In genomic region chr1:203692565-203693470, GRCh38 we compare ENCODE assay signal across 8 cellular contexts.
DNase-seq lines count a peak whose midpoint lies in the region; ATAC-seq and TF ChIP-seq lines count a peak whose summit lies in the region.

No MANE protein-coding gene starts in this region.

- peaks cover 0 to 88% (median 68%) of the 10 kb centered on the region in 4 donors for H3K4me1 ChIP-seq in tibial artery

- DNase-seq in CD4-positive, alpha-beta T cell = no peak
- DNase-seq in NCI-H2227 treated with DMSO at 0.1 percent for 48 hours (lab: John Stamatoyannopoulos, UW) = peak; percentile 31
- DNase-seq in cerebellum (ENCODE audit: low spot score) = peak; percentile 75
- DNase-seq in lower leg skin (ENCODE audit: low spot score in 2 of 2) = peak; percentile 90 to 96
- peak; percentile 94 to 97 for DNase-seq in tibial artery
- no peak for DNase-seq in activated gamma-delta T cell treated with Interleukin-2 at 50 U/mL for 16 hours

- H3K9me3 Mint-ChIP-seq in CD4-positive, alpha-beta T cell = no peaks in the 10 kb centered on the region

- POLR2A ChIA-PET in CD4-positive, alpha-beta T cell (lab: Charles Lee) = interaction anchor here (0.8 to 2.4 kb wide), 5 partner anchors 9 to 67 kb away, joined by 4 to 18 read pairs (median 5); partner anchors contain the start of gene ATP2B4

- H3K4me3 ChIP-seq in lower leg skin (ENCODE audit: low read depth, poor library complexity, severe bottlenecking) (no peak overlapping the region), tibial artery (no peak overlapping the region)

- peaks cover 63% of the 10 kb centered on the region for H3K4me1 Mint-ChIP-seq in CD4-positive, alpha-beta T cell (ENCODE audit: low read depth)

- 5 to 11% methylated on average over 5 of the region's 5 CpGs for WGBS in lower leg skin, 2 donors

- ATAC-seq in CD4-positive, alpha-beta T cell (ENCODE audit: poor library complexity) = peak; percentile 46
- ATAC-seq in GM18519 (IDR thresholded peaks at IDR 0.05; ENCODE audit: low FRiP score, unreplicated experiment) (no peak), HG03342 (IDR thresholded peaks at IDR 0.05; ENCODE audit: unreplicated experiment) (no peak)

- H3K9me3 ChIP-seq in CD4-positive, alpha-beta T cell (ENCODE audit: control insufficient read depth, low read length) = no peaks in the 10 kb centered on the region
- H3K9me3 ChIP-seq in tibial artery = no peaks in the 10 kb centered on the region

- H3K27ac Mint-ChIP-seq in CD4-positive, alpha-beta T cell = peak overlapping the region; percentile 78

- intact Hi-C loops in CD4-positive, alpha-beta T cell (cut with DNase I, micrococcal nuclease) = no loop called here
- intact Hi-C loops in lower leg skin (cut with DNase I; ENCODE audit: low total_unique reads) = no loop called here
- intact Hi-C loops in tibial artery (cut with DNase I; ENCODE audit: low total_unique reads) = loop anchor here (2.0 kb wide), 1 partner anchor 64 kb away; no protein-coding TSS in a partner anchor

- peak overlapping the region; percentile 12 for H3K4me3 Mint-ChIP-seq in CD4-positive, alpha-beta T cell

- peaks cover 0 to under 1% (median 0%) of the 10 kb centered on the region in 3 donors for H3K36me3 ChIP-seq in tibial artery

- no peak for TF ChIP-seq POLR2A in lower leg skin (IDR thresholded peaks at IDR 0.05)

- no peaks in the 10 kb centered on the region for H3K27me3 Mint-ChIP-seq in CD4-positive, alpha-beta T cell

- CTCF ChIA-PET in CD4-positive, alpha-beta T cell (lab: Charles Lee) = interaction anchor here (1.5 to 2.0 kb wide), 3 partner anchors 19 to 426 kb away, joined by 4 to 10 read pairs (median 5); partner anchors contain the start of gene ATP2B4

- H3K27ac ChIP-seq in CD4-positive, alpha-beta T cell (ENCODE audit: low read depth, low read length) = no peak overlapping the region
- peak overlapping the region; percentile 86 to 91 for H3K27ac ChIP-seq in tibial artery

- peaks cover 57% of the 10 kb centered on the region for H3K36me3 Mint-ChIP-seq in CD4-positive, alpha-beta T cell (ENCODE audit: low read depth)

- H3K27me3 ChIP-seq in CD4-positive, alpha-beta T cell (ENCODE audit: control insufficient read depth, insufficient read depth, low read length) = no peaks in the 10 kb centered on the region
- H3K27me3 ChIP-seq in tibial artery = no peaks in the 10 kb centered on the region

- TF ChIP-seq CTCF in CD4-positive, alpha-beta T cell (IDR thresholded peaks at IDR 0.05) = no peak
- TF ChIP-seq CTCF in lower leg skin (IDR thresholded peaks at IDR 0.05) = no peak
- peak; percentile 16 to 33 for TF ChIP-seq CTCF in tibial artery (IDR thresholded peaks at IDR 0.05)

Comparison
In these comparisons a context has a peak if more than half of its experiments do, and no peak if none do; other contexts are left out.
1. DNase-seq: peak in NCI-H2227 treated with DMSO at 0.1 percent for 48 hours (single experiment), cerebellum (single experiment), lower leg skin (2 of 2) and tibial artery (2 of 2); none in CD4-positive, alpha-beta T cell (0 of 10) and activated gamma-delta T cell treated with Interleukin-2 at 50 U/mL for 16 hours (single experiment).
2. CTCF ChIP-seq: peak in tibial artery (2 of 2); none in CD4-positive, alpha-beta T cell (single experiment) and lower leg skin (0 of 3).